In the genomic region with DNA sequence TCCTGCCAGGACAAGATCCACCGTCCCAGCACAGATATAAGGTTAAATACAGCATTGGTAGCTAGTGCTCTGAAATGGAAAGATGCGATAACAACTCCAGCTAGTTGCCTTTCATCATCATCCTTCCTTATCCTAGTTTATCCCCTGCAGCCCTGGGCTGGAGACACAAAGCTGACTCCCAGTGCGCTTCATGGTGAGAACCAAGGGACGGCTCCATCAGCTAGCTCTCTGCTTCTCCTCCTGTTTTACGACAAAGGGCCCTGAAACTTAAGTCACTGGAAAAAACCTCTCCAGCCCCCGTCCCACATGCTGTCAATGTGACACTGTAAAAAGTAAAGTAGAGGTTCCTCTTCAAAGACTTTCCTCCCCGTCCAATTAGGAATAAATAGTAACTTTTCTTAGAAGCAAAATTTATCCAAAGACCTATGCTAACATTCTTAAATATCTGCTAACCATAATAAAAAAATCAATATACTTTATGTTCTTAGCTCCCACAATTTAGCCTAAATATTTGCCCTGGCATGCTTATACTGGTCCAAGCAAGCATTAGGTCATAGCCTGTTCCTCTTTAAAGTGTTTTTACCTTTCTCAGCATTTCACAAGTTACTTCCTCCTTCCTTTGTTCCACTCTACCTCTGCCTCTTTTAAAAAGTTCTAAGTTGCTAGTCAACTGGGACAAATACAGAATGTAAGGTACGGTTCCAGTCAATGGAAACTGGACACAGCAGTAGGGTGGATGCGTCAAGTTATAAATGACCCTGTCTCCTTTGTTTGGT, we compare ENCODE assay signal across 1 cellular context.
TF ChIP-seq lines count a peak whose summit lies in the region.

No MANE protein-coding gene starts in this region.

TF ChIP-seq in WTC11, 78 proteins besides CTCF, POLR2A, EP300 and RAD21:
- TF ChIP-seq AFF4 (CRISPR knock-in tag; IDR thresholded peaks at IDR 0.05; ENCODE audit: borderline replicate concordance) (no peak), FOXK1 (CRISPR knock-in tag; IDR thresholded peaks at IDR 0.05) (no peak), KAT7 (CRISPR knock-in tag; IDR thresholded peaks at IDR 0.05; ENCODE audit: borderline replicate concordance) (no peak), MAX (CRISPR knock-in tag; IDR thresholded peaks at IDR 0.05) (no peak)
- TF ChIP-seq, protein P1, sequence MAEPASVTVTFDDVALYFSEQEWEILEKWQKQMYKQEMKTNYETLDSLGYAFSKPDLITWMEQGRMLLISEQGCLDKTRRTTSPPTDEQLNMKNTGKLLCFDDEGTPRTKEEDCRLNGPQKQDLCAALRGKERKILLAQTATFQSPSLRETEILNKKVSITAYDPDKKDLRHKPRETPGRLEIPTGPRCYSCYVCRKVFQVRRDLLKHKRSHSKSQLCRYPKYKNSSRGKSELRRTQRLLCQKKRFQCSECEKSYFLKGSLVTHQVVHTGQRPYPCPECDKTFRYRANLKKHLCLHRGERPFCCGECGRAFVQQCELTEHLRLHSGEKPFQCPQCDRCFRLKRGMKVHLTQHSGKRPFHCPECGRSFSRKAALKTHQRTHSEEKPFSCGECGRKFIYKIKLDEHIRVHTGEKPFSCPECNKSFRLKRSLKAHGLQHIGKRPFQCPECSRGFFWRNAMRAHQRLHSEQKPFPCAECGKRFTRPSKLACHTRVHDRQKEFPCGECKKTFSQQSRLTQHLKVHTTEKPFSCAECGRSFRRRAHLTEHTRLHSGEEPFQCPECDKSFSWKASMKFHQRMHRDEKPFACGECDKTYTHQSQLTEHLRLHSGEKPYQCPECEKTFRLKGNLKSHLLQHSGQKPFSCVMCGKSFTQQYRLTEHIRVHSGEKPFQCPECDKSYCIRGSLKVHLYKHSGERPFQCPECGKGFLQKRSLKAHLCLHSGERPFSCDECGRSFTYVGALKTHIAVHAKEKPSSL (CRISPR knock-in tag; conservative IDR thresholded peaks at IDR 0.05) = no peak
